Comparison of ENCODE assay signal across 25 cellular contexts in genomic region chr22:35912668-35913067, GRCh38.
DNase-seq lines count a peak whose midpoint lies in the region; ATAC-seq and TF ChIP-seq lines count a peak whose summit lies in the region.
"Had no signal": no experiment of that assay in that cellular context is flagged by ENCODE, and none has a peak within 500 bp of the region (broad histone marks: within the 10 kb centered on the region; RNA-seq: fewer than 3 reads in every experiment).

No MANE protein-coding gene starts in this region.

- 24 to 42% (median 31%) methylated on average over 1 of the region's 1 CpG for WGBS in adrenal gland, 4 donors
- 23% methylated on average over 1 of the region's 1 CpG for WGBS in right lobe of liver (ENCODE audit: insufficient coverage, low coverage, low lambda C conversion rate, missing lambda C conversion rate)

- H3K36me3 ChIP-seq in adrenal gland (replicated peaks in 1 of 2) (no peaks in the 10 kb centered on the region), right lobe of liver (no peaks in the 10 kb centered on the region), subcutaneous abdominal adipose tissue (ENCODE audit: control insufficient read depth in 5 of 5, insufficient read depth in 5 of 5, low read length in 5 of 5) (no peaks in the 10 kb centered on the region)
- H3K36me3 ChIP-seq: ovary had no signal

- intact Hi-C loops in adrenal gland (cut with DNase I): loop anchor here (10.0 kb wide), 2 partner anchors 68 to 138 kb away; no protein-coding TSS in a partner anchor
- intact Hi-C loops in right lobe of liver (cut with DNase I): no loop called here

- no peak for TF ChIP-seq POLR2A in adrenal gland (IDR thresholded peaks at IDR 0.05)
- no peak for TF ChIP-seq POLR2A in right lobe of liver (IDR thresholded peaks at IDR 0.05)

- H3K9me3 ChIP-seq in adrenal gland (replicated peaks in 1 of 3) (no peaks in the 10 kb centered on the region), right lobe of liver (no peaks in the 10 kb centered on the region), subcutaneous abdominal adipose tissue (ENCODE audit: control insufficient read depth in 5 of 5, low read length in 5 of 5) (no peaks in the 10 kb centered on the region)
- H3K9me3 ChIP-seq: ovary had no signal

- H3K27me3 ChIP-seq in adrenal gland: no peaks in the 10 kb centered on the region
- H3K27me3 ChIP-seq in right lobe of liver: no peaks in the 10 kb centered on the region
- no peaks in the 10 kb centered on the region for H3K27me3 ChIP-seq in subcutaneous abdominal adipose tissue (ENCODE audit: control insufficient read depth in 5 of 5, insufficient read depth in 4 of 5, low read length in 5 of 5)
- H3K27me3 ChIP-seq: ovary had no signal

- ATAC-seq in right lobe of liver: peak in 3 of 4 donors; percentile 29 to 43 (median 32)
- ATAC-seq in HG03354 (IDR thresholded peaks at IDR 0.05; ENCODE audit: poor library complexity, severe bottlenecking, unreplicated experiment): no peak
- no peak for ATAC-seq in GM19351 (IDR thresholded peaks at IDR 0.05; ENCODE audit: unreplicated experiment)
- ATAC-seq: left colon; natural killer cell treated with Interleukin-12 subunit alpha and Interleukin-12 subunit beta and Interleukin-15 and Interleukin-18, amount 100 ng/mL, for 72 hours; sciatic nerve; SK-N-SH treated with all-trans-retinoic acid at 6 μM for 48 hours; stimulated activated naive CD8-positive, alpha-beta T cell treated with anti-CD3 and anti-CD28 coated beads, Interleukin-15, amount 100 ng/mL, for 72 hours had no signal

- no peak overlapping the region for H3K4me3 ChIP-seq in adrenal gland
- H3K4me3 ChIP-seq in right lobe of liver: no peak overlapping the region
- H3K4me3 ChIP-seq in subcutaneous abdominal adipose tissue (ENCODE audit: low read depth in 1 of 5, low read length in 5 of 5): no peak overlapping the region
- H3K4me3 ChIP-seq: ovary had no signal

- DNase-seq in NOMO-1 treated with DMSO at 0.1 percent for 48 hours (lab: John Stamatoyannopoulos, UW; ENCODE audit: unreplicated experiment) (peak; percentile 54), adrenal gland (no peak), right lobe of liver (no peak), iPS-NIHi11 (ENCODE audit: low spot score) (no peak), AG08395 (ENCODE audit: low spot score) (no peak)
- DNase-seq: activated CD4-positive, alpha-beta T cell treated with anti-CD3 and anti-CD28 coated beads for 48 hours; activated naive CD4-positive, alpha-beta T cell treated with anti-CD3 and anti-CD28 coated beads, Interleukin-2, amount 10 ng/mL, durations not matched to agents 7 days and 5 days; AML-193; anterior cingulate cortex; caudate nucleus; CD8-positive, alpha-beta memory T cell; GOT3; left colon; MV-4-11; NCI-H2171; NCI-H524; ovary; stimulated activated naive CD8-positive, alpha-beta T cell treated with anti-CD3 and anti-CD28 coated beads, Interleukin-15, amount 100 ng/mL, for 72 hours; trophoblast cell had no signal

- H3K27ac ChIP-seq in adrenal gland (peak overlapping the region in 3 of 5 donors; percentile 4 to 53 (median 36)), right lobe of liver (peak overlapping the region in 2 of 3 donors; percentile 22 to 31), subcutaneous abdominal adipose tissue (ENCODE audit: low read depth, low read length) (peak overlapping the region; percentile 51)
- H3K27ac ChIP-seq: ovary had no signal

- peak overlapping the region in 1 of 5 donors; percentile 45 for H3K9ac ChIP-seq in subcutaneous abdominal adipose tissue (ENCODE audit: low read length in 5 of 5)

- H3K4me1 ChIP-seq in adrenal gland (replicated peaks in 1 of 2) (peaks cover 34 to 52% of the 10 kb centered on the region in 2 donors), right lobe of liver (peaks cover 0 to 37% (median 18%) of the 10 kb centered on the region in 4 donors), subcutaneous abdominal adipose tissue (ENCODE audit: control insufficient read depth in 5 of 5, insufficient read depth in 5 of 5, low read length in 5 of 5) (peaks cover 6 to 31% (median 29%) of the 10 kb centered on the region in 5 donors)

- no peak for TF ChIP-seq CTCF in adrenal gland (IDR thresholded peaks at IDR 0.05)
- TF ChIP-seq CTCF in right lobe of liver (IDR thresholded peaks at IDR 0.05): no peak

Comparison
In these comparisons a context has a peak if more than half of its experiments do, and no peak if none do; other contexts are left out.
1. ATAC-seq: peak in right lobe of liver (3 of 4); none in HG03354 (single experiment) and GM19351 (single experiment).
2. intact Hi-C loops: an anchor here in adrenal gland (10.0 kb wide); none called in right lobe of liver.
3. Peak in every context shown above with its lines, with median percentiles within 50 percentile points of each other: H3K27ac ChIP-seq.